Comparison of ENCODE assay signal across 17 cellular contexts in genomic region chr20:23630392-23630849, GRCh38. TPM values are rescaled to one million over a fixed set of nuclear protein-coding genes. Genes with fewer than 3 reads are reported as not detected.
DNase-seq lines count a peak whose midpoint lies in the region; ATAC-seq, FAIRE-seq and TF ChIP-seq lines count a peak whose summit lies in the region.
"Had no signal": no experiment of that assay in that cellular context is flagged by ENCODE, and none has a peak within 500 bp of the region (broad histone marks: within the 10 kb centered on the region; RNA-seq: fewer than 3 reads in every experiment).

No MANE protein-coding gene starts in this region.

- H3K27me3 ChIP-seq in bronchial epithelial cell (ENCODE audit: control insufficient read depth, insufficient read depth, low read length) (no peaks in the 10 kb centered on the region), mucosa of rectum (ENCODE audit: control insufficient read depth in 2 of 2, insufficient read depth in 2 of 2, low read length in 2 of 2) (no peaks in the 10 kb centered on the region), thymus (ENCODE audit: control insufficient read depth, insufficient read depth) (no peaks in the 10 kb centered on the region)
- H3K27me3 ChIP-seq: BE2C had no signal

- H3K4me3 ChIP-seq in bronchial epithelial cell (ENCODE audit: low read depth, low read length) (no peak overlapping the region), mucosa of rectum (ENCODE audit: low read length in 2 of 2) (no peak overlapping the region), thymus (ENCODE audit: low read length) (no peak overlapping the region)

- WGBS in thymus = 96% methylated on average over 4 of the region's 4 CpGs

- H3K4me1 Mint-ChIP-seq in stimulated activated naive CD8-positive, alpha-beta T cell treated with anti-CD3 and anti-CD28 coated beads, Interleukin-15, amount 100 ng/mL, for 72 hours = no peaks in the 10 kb centered on the region

- peaks cover 8 to 26% of the 10 kb centered on the region in 2 donors for H3K4me1 ChIP-seq in mucosa of rectum (ENCODE audit: control insufficient read depth in 2 of 2, insufficient read depth in 2 of 2, low read length in 2 of 2)
- no peaks in the 10 kb centered on the region for H3K4me1 ChIP-seq in thymus (ENCODE audit: control insufficient read depth, insufficient read depth, low read length)
- H3K4me1 ChIP-seq: BE2C had no signal

- ATAC-seq in stimulated activated naive CD8-positive, alpha-beta T cell treated with anti-CD3 and anti-CD28 coated beads, Interleukin-15, amount 100 ng/mL, for 72 hours = no peak

- POLR2A ChIA-PET in RWPE1 (lab: Yijun Ruan, JAX; ENCODE audit: low non-redundant PET) = no interaction called here

- TF ChIP-seq CTCF in RWPE1 (conservative IDR thresholded peaks at IDR 0.05; ENCODE audit: low read depth) (no peak), bronchial epithelial cell (IDR thresholded peaks at IDR 0.05; ENCODE audit: insufficient read depth, low read length, severe bottlenecking) (no peak)

- FAIRE-seq in bronchial epithelial cell (lab: Jason Lieb, UNC) = peak; percentile 58
- FAIRE-seq: H54 had no signal

- CTCF ChIA-PET in RWPE1 (lab: Yijun Ruan, JAX) = no interaction called here

- H3K9me3 ChIP-seq in mucosa of rectum (ENCODE audit: control insufficient read depth in 2 of 2, low read length in 2 of 2) = no peaks in the 10 kb centered on the region
- no peaks in the 10 kb centered on the region for H3K9me3 ChIP-seq in thymus (ENCODE audit: control insufficient read depth)
- H3K9me3 ChIP-seq: BE2C, Caco-2 had no signal

- H3K27ac ChIP-seq in RWPE1 = peak overlapping the region; percentile 79
- H3K27ac ChIP-seq in mucosa of rectum (ENCODE audit: low read depth in 2 of 2, low read length in 2 of 2) = peak overlapping the region; percentile 64 to 75
- H3K27ac ChIP-seq in thymus (ENCODE audit: low read depth) = peak overlapping the region; percentile 46

- no peak overlapping the region for H3K4me3 Mint-ChIP-seq in stimulated activated naive CD8-positive, alpha-beta T cell treated with anti-CD3 and anti-CD28 coated beads, Interleukin-15, amount 100 ng/mL, for 72 hours

- DNase-seq in RWPE1 (ENCODE audit: low spot score) (no peak), bronchial epithelial cell (ENCODE audit: low read depth) (no peak), NCI-H526 treated with DMSO at 0.1 percent for 48 hours (lab: John Stamatoyannopoulos, UW) (no peak), COR-L47 (lab: John Stamatoyannopoulos, UW) (no peak)
- DNase-seq in stimulated activated naive CD8-positive, alpha-beta T cell treated with anti-CD3 and anti-CD28 coated beads, Interleukin-15, amount 100 ng/mL, for 72 hours = no peak
- DNase-seq: BE2C, Caco-2, DMS53, IMR-90, Kasumi-1, NCI-H1930, NCI-H2171 treated with DMSO at 0.1 percent for 48 hours had no signal

- peaks cover 8% of the 10 kb centered on the region for H3K36me3 ChIP-seq in bronchial epithelial cell (ENCODE audit: control insufficient read depth, insufficient read depth, low read length)
- peaks cover 17 to 22% of the 10 kb centered on the region in 2 donors for H3K36me3 ChIP-seq in mucosa of rectum (ENCODE audit: control insufficient read depth in 2 of 2, insufficient read depth in 2 of 2, low read length in 2 of 2)
- H3K36me3 ChIP-seq in thymus (ENCODE audit: control insufficient read depth, insufficient read depth) = no peaks in the 10 kb centered on the region
- H3K36me3 ChIP-seq: BE2C had no signal

- H3K27me3 Mint-ChIP-seq in stimulated activated naive CD8-positive, alpha-beta T cell treated with anti-CD3 and anti-CD28 coated beads, Interleukin-15, amount 100 ng/mL, for 72 hours = peaks cover 14% of the 10 kb centered on the region

- no peaks in the 10 kb centered on the region for H3K9me3 Mint-ChIP-seq in stimulated activated naive CD8-positive, alpha-beta T cell treated with anti-CD3 and anti-CD28 coated beads, Interleukin-15, amount 100 ng/mL, for 72 hours

- H3K27ac Mint-ChIP-seq in stimulated activated naive CD8-positive, alpha-beta T cell treated with anti-CD3 and anti-CD28 coated beads, Interleukin-15, amount 100 ng/mL, for 72 hours = no peak overlapping the region

- no peak overlapping the region for H3K9ac ChIP-seq in mucosa of rectum (ENCODE audit: low read depth in 1 of 2, low read length in 2 of 2)

RNA-seq across cellular contexts. Expression of gene CST3, which starts 7.3 kb away (rescaled TPM):
- 82.7 and 124 TPM in 2 replicates for total RNA-seq in bronchial epithelial cell
- 465 TPM for polyA plus RNA-seq in thymus

RNA-seq across cellular contexts. Expression of gene CST9, which starts 24.7 kb away (rescaled TPM):
- not detected in 2 replicates for total RNA-seq in bronchial epithelial cell
- 0.02 TPM for polyA plus RNA-seq in thymus
- total RNA-seq: Caco-2, IMR-90, NCI-H460 had no signal
- polyA plus RNA-seq: AG04450, IMR-90 had no signal

RNA-seq across cellular contexts. Expression of gene CST4, which starts 58.4 kb away (rescaled TPM):
- total RNA-seq in bronchial epithelial cell = not detected in 2 replicates
- 9.9 TPM for polyA plus RNA-seq in thymus
- total RNA-seq: IMR-90 had no signal
- polyA plus RNA-seq: AG04450, IMR-90 had no signal
